Comparison of ENCODE assay signal across 22 cellular contexts in the genomic region with DNA sequence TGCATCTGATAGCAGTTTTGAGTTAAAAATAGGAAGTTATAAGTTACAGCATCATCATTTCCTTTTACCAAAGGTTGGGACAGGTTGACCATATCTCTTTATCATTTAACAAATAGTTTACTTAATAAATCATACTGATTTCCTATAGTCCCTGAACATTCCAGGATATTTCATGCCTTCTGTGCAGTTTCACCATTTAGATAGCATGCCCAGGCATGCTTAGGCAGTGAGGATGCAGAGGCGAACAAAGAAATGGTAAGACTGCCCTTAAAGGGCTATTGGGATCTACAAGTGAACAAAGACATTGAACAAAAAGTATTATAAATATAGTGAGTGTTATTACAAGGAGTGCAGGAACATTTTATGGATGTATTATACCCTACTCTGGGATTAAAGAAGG.
DNase-seq lines count a peak whose midpoint lies in the region; ATAC-seq and TF ChIP-seq lines count a peak whose summit lies in the region.
"Had no signal": no experiment of that assay in that cellular context is flagged by ENCODE, and none has a peak within 500 bp of the region (broad histone marks: within the 10 kb centered on the region; RNA-seq: fewer than 3 reads in every experiment).

No MANE protein-coding gene starts in this region.

- H3K79me2 ChIP-seq in GM23338 (replicated peaks; ENCODE audit: insufficient read depth) = no peaks in the 10 kb centered on the region

- H3K36me3 ChIP-seq in GM23338 (ENCODE audit: insufficient read depth) = peaks cover 11% of the 10 kb centered on the region; the same call in 1 of the 2 replicates
- H3K36me3 ChIP-seq: BE2C, Peyer's patch had no signal

- peaks cover 13% of the 10 kb centered on the region; the same call in 2 of the 3 replicates for H3K9me3 Mint-ChIP-seq in GM23338
- H3K9me3 Mint-ChIP-seq: CD4-positive, CD25-positive, alpha-beta regulatory T cell had no signal

- H3K4me3 Mint-ChIP-seq in GM23338 = no peak overlapping the region
- H3K4me3 Mint-ChIP-seq: CD4-positive, CD25-positive, alpha-beta regulatory T cell; H9; IgD-negative memory B cell had no signal

- H2AFZ ChIP-seq in GM23338 = no peak overlapping the region

- ATAC-seq in HG02759 (IDR thresholded peaks at IDR 0.05; ENCODE audit: unreplicated experiment) (no peak), GM23338 (no peak), left cardiac atrium (no peak)

- no peak overlapping the region for H3K27ac Mint-ChIP-seq in GM23338
- H3K27ac Mint-ChIP-seq: H9, IgD-negative memory B cell had no signal

- H3K4me1 ChIP-seq in GM23338 (ENCODE audit: insufficient read depth) = no peaks in the 10 kb centered on the region
- H3K4me1 ChIP-seq: Peyer's patch had no signal

- H4K20me1 ChIP-seq in GM23338 (replicated peaks; ENCODE audit: insufficient read depth) = no peaks in the 10 kb centered on the region

- no peak overlapping the region for H3K27ac ChIP-seq in GM23338 (ENCODE audit: low read depth)
- H3K27ac ChIP-seq: HL-60, Peyer's patch had no signal

- H3K4me1 Mint-ChIP-seq in GM23338 = no peaks in the 10 kb centered on the region; the same call in 2 of the 3 replicates
- H3K4me1 Mint-ChIP-seq: H9 had no signal

- no peak overlapping the region for H3K4me2 ChIP-seq in GM23338

- H3K27me3 Mint-ChIP-seq in GM23338 (ENCODE audit: insufficient read depth, low read depth, poor library complexity) = no peaks in the 10 kb centered on the region
- H3K27me3 Mint-ChIP-seq: CD4-positive, CD25-positive, alpha-beta regulatory T cell; IgD-negative memory B cell had no signal

- H3K4me3 ChIP-seq in AG10803 (ENCODE audit: low read length) (no peak overlapping the region), fibroblast of the aortic adventitia (ENCODE audit: low read depth, low read length) (no peak overlapping the region), GM23338 (no peak overlapping the region)
- H3K4me3 ChIP-seq: Peyer's patch had no signal

- H3F3A ChIP-seq in GM23338 (replicated peaks; ENCODE audit: low read depth) = no peaks in the 10 kb centered on the region

- H3K9me2 ChIP-seq in GM23338 (ENCODE audit: insufficient read depth) = no peaks in the 10 kb centered on the region; the same call in 1 of the 2 replicates

- peaks cover 24% of the 10 kb centered on the region for H3K36me3 Mint-ChIP-seq in GM23338 (ENCODE audit: low read depth)

- no peaks in the 10 kb centered on the region for H3K27me3 ChIP-seq in GM23338 (ENCODE audit: insufficient read depth)
- H3K27me3 ChIP-seq: BE2C, Peyer's patch had no signal

- peak; percentile 7 for DNase-seq in AG10803 (ENCODE audit: low read depth)
- peak; percentile 23 for DNase-seq in NCI-H69 (lab: John Stamatoyannopoulos, UW)
- peak; percentile 9 for DNase-seq in dermis blood vessel endothelial cell
- DNase-seq in fibroblast of the aortic adventitia (ENCODE audit: low read depth) = peak; percentile 27
- no peak for DNase-seq in GM23338 (ENCODE audit: low spot score)
- no peak for DNase-seq in dedifferentiated amniotic fluid mesenchymal stem cell (ENCODE audit: extremely low spot score)
- DNase-seq in left cardiac atrium = no peak
- DNase-seq: BE2C; CD4-positive, CD25-positive, alpha-beta regulatory T cell; COR-L47; DMS 273 treated with DMSO at 0.1 percent for 48 hours; DND-41; H9; Kasumi-1; NCI-H187; NCI-H345; NCI-H526; Peyer's patch; Right ventricle myocardium superior had no signal

- intact Hi-C loops in left cardiac atrium (cut with DNase I) = no loop called here

- TF ChIP-seq CTCF in AG10803 (conservative IDR thresholded peaks at IDR 0.05; ENCODE audit: low read length) (no peak), fibroblast of the aortic adventitia (IDR thresholded peaks at IDR 0.05; ENCODE audit: insufficient read depth, low read length) (no peak), GM23338 (conservative IDR thresholded peaks at IDR 0.05; ENCODE audit: low read depth in 2 of 2) (no peak)

TF ChIP-seq in GM23338, 12 proteins besides CTCF, POLR2A, EP300 and RAD21 (continues in another document):
- TF ChIP-seq ZNF331 (CRISPR knock-in tag; IDR thresholded peaks at IDR 0.05; ENCODE audit: low read depth) (no peak), JUNB (IDR thresholded peaks at IDR 0.05; ENCODE audit: unreplicated experiment) (no peak), EZH2 (IDR thresholded peaks at IDR 0.05; ENCODE audit: low read depth, unreplicated experiment) (no peak), NANOG (IDR thresholded peaks at IDR 0.05; ENCODE audit: borderline replicate concordance) (no peak), POLR2AphosphoS5 (IDR thresholded peaks at IDR 0.05; ENCODE audit: low read depth) (no peak), ZNF114 (CRISPR knock-in tag; IDR thresholded peaks at IDR 0.05) (no peak)
- TF ChIP-seq, protein P1, sequence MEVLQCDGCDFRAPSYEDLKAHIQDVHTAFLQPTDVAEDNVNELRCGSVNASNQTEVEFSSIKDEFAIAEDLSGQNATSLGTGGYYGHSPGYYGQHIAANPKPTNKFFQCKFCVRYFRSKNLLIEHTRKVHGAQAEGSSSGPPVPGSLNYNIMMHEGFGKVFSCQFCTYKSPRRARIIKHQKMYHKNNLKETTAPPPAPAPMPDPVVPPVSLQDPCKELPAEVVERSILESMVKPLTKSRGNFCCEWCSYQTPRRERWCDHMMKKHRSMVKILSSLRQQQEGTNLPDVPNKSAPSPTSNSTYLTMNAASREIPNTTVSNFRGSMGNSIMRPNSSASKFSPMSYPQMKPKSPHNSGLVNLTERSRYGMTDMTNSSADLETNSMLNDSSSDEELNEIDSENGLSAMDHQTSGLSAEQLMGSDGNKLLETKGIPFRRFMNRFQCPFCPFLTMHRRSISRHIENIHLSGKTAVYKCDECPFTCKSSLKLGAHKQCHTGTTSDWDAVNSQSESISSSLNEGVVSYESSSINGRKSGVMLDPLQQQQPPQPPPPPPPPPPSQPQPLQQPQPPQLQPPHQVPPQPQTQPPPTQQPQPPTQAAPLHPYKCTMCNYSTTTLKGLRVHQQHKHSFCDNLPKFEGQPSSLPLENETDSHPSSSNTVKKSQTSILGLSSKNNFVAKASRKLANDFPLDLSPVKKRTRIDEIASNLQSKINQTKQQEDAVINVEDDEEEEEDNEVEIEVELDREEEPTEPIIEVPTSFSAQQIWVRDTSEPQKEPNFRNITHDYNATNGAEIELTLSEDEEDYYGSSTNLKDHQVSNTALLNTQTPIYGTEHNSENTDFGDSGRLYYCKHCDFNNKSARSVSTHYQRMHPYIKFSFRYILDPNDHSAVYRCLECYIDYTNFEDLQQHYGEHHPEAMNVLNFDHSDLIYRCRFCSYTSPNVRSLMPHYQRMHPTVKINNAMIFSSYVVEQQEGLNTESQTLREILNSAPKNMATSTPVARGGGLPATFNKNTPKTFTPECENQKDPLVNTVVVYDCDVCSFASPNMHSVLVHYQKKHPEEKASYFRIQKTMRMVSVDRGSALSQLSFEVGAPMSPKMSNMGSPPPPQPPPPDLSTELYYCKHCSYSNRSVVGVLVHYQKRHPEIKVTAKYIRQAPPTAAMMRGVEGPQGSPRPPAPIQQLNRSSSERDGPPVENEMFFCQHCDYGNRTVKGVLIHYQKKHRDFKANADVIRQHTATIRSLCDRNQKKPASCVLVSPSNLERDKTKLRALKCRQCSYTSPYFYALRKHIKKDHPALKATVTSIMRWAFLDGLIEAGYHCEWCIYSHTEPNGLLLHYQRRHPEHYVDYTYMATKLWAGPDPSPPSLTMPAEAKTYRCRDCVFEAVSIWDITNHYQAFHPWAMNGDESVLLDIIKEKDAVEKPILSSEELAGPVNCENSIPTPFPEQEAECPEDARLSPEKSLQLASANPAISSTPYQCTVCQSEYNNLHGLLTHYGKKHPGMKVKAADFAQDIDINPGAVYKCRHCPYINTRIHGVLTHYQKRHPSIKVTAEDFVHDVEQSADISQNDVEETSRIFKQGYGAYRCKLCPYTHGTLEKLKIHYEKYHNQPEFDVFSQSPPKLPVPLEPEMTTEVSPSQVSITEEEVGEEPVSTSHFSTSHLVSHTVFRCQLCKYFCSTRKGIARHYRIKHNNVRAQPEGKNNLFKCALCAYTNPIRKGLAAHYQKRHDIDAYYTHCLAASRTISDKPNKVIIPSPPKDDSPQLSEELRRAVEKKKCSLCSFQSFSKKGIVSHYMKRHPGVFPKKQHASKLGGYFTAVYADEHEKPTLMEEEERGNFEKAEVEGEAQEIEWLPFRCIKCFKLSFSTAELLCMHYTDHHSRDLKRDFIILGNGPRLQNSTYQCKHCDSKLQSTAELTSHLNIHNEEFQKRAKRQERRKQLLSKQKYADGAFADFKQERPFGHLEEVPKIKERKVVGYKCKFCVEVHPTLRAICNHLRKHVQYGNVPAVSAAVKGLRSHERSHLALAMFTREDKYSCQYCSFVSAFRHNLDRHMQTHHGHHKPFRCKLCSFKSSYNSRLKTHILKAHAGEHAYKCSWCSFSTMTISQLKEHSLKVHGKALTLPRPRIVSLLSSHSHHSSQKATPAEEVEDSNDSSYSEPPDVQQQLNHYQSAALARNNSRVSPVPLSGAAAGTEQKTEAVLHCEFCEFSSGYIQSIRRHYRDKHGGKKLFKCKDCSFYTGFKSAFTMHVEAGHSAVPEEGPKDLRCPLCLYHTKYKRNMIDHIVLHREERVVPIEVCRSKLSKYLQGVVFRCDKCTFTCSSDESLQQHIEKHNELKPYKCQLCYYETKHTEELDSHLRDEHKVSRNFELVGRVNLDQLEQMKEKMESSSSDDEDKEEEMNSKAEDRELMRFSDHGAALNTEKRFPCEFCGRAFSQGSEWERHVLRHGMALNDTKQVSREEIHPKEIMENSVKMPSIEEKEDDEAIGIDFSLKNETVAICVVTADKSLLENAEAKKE (CRISPR knock-in tag; IDR thresholded peaks at IDR 0.05) = no peak
- TF ChIP-seq, protein P2, sequence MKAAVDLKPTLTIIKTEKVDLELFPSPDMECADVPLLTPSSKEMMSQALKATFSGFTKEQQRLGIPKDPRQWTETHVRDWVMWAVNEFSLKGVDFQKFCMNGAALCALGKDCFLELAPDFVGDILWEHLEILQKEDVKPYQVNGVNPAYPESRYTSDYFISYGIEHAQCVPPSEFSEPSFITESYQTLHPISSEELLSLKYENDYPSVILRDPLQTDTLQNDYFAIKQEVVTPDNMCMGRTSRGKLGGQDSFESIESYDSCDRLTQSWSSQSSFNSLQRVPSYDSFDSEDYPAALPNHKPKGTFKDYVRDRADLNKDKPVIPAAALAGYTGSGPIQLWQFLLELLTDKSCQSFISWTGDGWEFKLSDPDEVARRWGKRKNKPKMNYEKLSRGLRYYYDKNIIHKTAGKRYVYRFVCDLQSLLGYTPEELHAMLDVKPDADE (IDR thresholded peaks at IDR 0.05) = no peak

Comparison
In these comparisons a context has a peak if more than half of its experiments do, and no peak if none do; other contexts are left out.
1. DNase-seq: peak in AG10803 (single experiment), NCI-H69 (single experiment), dermis blood vessel endothelial cell (single experiment) and fibroblast of the aortic adventitia (single experiment); none in GM23338 (single experiment), dedifferentiated amniotic fluid mesenchymal stem cell (single experiment) and left cardiac atrium (single experiment).